In genomic region chr6:25882066-25882496, GRCh38 we compare ENCODE assay signal across 1 cellular context.
A peak's percentile ranks its signal among the peaks of the same experiment; 100 is the strongest.
TF ChIP-seq lines count a peak whose summit lies in the region.

No MANE protein-coding gene starts in this region.

TF ChIP-seq in K562, 482 proteins besides CTCF, POLR2A, EP300 and RAD21:
- TF ChIP-seq CTBP1 (IDR thresholded peaks at IDR 0.05; ENCODE audit: borderline replicate concordance), result peak; percentile 30; the same call in 1 of the 2 replicates
- TF ChIP-seq OTX1 (CRISPR knock-in tag; IDR thresholded peaks at IDR 0.05), result no peak
